Comparison of ENCODE assay signal across 17 cellular contexts in the genomic region with DNA sequence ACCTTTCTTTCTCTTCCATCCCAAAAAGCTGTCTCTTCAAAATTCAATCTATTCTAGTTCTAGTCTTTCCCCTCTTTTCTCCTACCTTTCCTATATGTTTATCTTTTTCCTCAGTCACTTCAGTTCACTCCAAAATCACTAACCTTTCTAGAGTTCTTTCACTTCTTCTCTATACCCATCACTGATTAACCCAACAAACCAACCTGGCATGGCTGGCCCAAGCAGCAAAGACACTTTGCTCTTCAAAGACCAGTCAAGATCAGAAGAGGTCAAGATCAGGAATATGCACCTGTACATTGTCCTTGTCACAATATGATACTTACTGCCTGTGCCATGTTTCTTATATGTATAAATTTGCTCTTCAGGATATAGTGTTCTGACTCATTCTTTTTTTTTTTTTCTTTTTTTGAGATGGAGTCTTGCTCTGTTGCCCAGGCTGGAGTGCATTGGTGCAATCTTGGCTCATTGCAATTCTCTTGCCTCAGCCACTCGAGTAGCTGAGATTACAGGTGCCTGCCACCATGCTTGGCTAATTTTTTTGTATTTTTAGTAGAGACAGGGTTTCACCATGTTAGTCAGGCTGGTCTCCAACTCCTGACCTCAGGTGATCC.
"Had no signal": no experiment of that assay in that cellular context is flagged by ENCODE, and none has a peak within 500 bp of the region (broad histone marks: within the 10 kb centered on the region; RNA-seq: fewer than 3 reads in every experiment).

No MANE protein-coding gene starts in this region.

- H3K27ac Mint-ChIP-seq: nephron; progenitor cell of endocrine pancreas; stimulated activated memory B cell treated with anti-CD40 and anti-IgM and Interleukin-4, amounts not matched to agents 10 μg/mL and 1 μg/mL and 100 μg/mL, for 72 hours; stimulated activated naive CD8-positive, alpha-beta T cell treated with anti-CD3 and anti-CD28 coated beads, Interleukin-15, amount 100 ng/mL, for 72 hours had no signal

- H3K4me1 Mint-ChIP-seq: nephron; stimulated activated naive CD8-positive, alpha-beta T cell treated with anti-CD3 and anti-CD28 coated beads, Interleukin-15, amount 100 ng/mL, for 72 hours had no signal

- H3K4me3 Mint-ChIP-seq: naive B cell; nephron; stimulated activated memory B cell treated with anti-CD40 and anti-IgM and Interleukin-4, amounts not matched to agents 10 μg/mL and 1 μg/mL and 100 μg/mL, for 72 hours; stimulated activated naive CD8-positive, alpha-beta T cell treated with anti-CD3 and anti-CD28 coated beads, Interleukin-15, amount 100 ng/mL, for 72 hours had no signal

- DNase-seq: effector CD8-positive, alpha-beta T cell; foreskin melanocyte; head of caudate nucleus; kidney; left cardiac atrium; left ventricle myocardium inferior; mesendoderm; naive B cell; occipital lobe; pancreas; right lobe of liver; stimulated activated CD4-positive, alpha-beta T cell treated with anti-CD3 and anti-CD28 coated beads, Interleukin-4, amount 100 ng/mL, for 24 hours; stimulated activated naive CD8-positive, alpha-beta T cell treated with anti-CD3 and anti-CD28 coated beads, Interleukin-15, amount 100 ng/mL, for 72 hours; transverse colon had no signal

- H3K27me3 Mint-ChIP-seq: naive B cell; stimulated activated memory B cell treated with anti-CD40 and anti-IgM and Interleukin-4, amounts not matched to agents 10 μg/mL and 1 μg/mL and 100 μg/mL, for 72 hours; stimulated activated naive CD8-positive, alpha-beta T cell treated with anti-CD3 and anti-CD28 coated beads, Interleukin-15, amount 100 ng/mL, for 72 hours had no signal

- ATAC-seq: left cardiac atrium; pancreas; right lobe of liver; stimulated activated memory B cell treated with anti-CD40 and anti-IgM and Interleukin-4, amounts not matched to agents 10 μg/mL and 1 μg/mL and 100 μg/mL, for 72 hours; stimulated activated naive CD8-positive, alpha-beta T cell treated with anti-CD3 and anti-CD28 coated beads, Interleukin-15, amount 100 ng/mL, for 72 hours had no signal

- H3K9me3 Mint-ChIP-seq: nephron; stimulated activated memory B cell treated with anti-CD40 and anti-IgM and Interleukin-4, amounts not matched to agents 10 μg/mL and 1 μg/mL and 100 μg/mL, for 72 hours; stimulated activated naive CD8-positive, alpha-beta T cell treated with anti-CD3 and anti-CD28 coated beads, Interleukin-15, amount 100 ng/mL, for 72 hours had no signal
